In genomic region chr3:194952882-194953281, GRCh38 we compare ENCODE assay signal across 16 cellular contexts.
DNase-seq lines count a peak whose midpoint lies in the region; ATAC-seq, FAIRE-seq and TF ChIP-seq lines count a peak whose summit lies in the region.
"Had no signal": no experiment of that assay in that cellular context is flagged by ENCODE, and none has a peak within 500 bp of the region (broad histone marks: within the 10 kb centered on the region; RNA-seq: fewer than 3 reads in every experiment).

No MANE protein-coding gene starts in this region.

- CTCF ChIA-PET in activated CD4-positive, alpha-beta memory T cell treated with anti-CD3 and anti-CD28 coated beads, Interleukin-2, amount 10 ng/mL, durations not matched to agents 7 days and 5 days (lab: Charles Lee): interaction anchor here (1.3 kb wide), 1 partner anchor 270 kb away, joined by 3 read pairs; no protein-coding TSS in a partner anchor

- no peak for TF ChIP-seq CTCF in heart left ventricle (IDR thresholded peaks at IDR 0.05)

- no peak for TF ChIP-seq POLR2A in heart left ventricle (IDR thresholded peaks at IDR 0.05)

- peak overlapping the region in 9 of 12 donors; percentile 6 to 72 (median 60) for H3K27ac ChIP-seq in heart left ventricle
- no peak overlapping the region for H3K27ac ChIP-seq in small intestine (ENCODE audit: low read depth in 1 of 2, low read length in 1 of 2)
- H3K27ac ChIP-seq: A549, GM23248, WERI-Rb-1 had no signal

- no peak for FAIRE-seq in small intestine (lab: Jason Lieb, UNC)
- FAIRE-seq: A549 had no signal

- no peaks in the 10 kb centered on the region for H3K9me3 Mint-ChIP-seq in activated CD4-positive, alpha-beta memory T cell treated with anti-CD3 and anti-CD28 coated beads, Interleukin-2, amount 10 ng/mL, durations not matched to agents 7 days and 5 days

- POLR2A ChIA-PET in activated CD4-positive, alpha-beta memory T cell treated with anti-CD3 and anti-CD28 coated beads, Interleukin-2, amount 10 ng/mL, durations not matched to agents 7 days and 5 days (lab: Charles Lee): no interaction called here

- H3K4me3 ChIP-seq in heart left ventricle: no peak overlapping the region
- H3K4me3 ChIP-seq in small intestine (ENCODE audit: low read depth in 1 of 2, low read length in 2 of 2): no peak overlapping the region
- H3K4me3 ChIP-seq: A549, GM23248, smooth muscle cell had no signal

- intact Hi-C loops in heart left ventricle (cut with DNase I): loop anchor here in 5 of 10 donors (2.0 to 10.0 kb wide), 6 partner anchors 71 to 268 kb away; partner anchors contain the start of gene FAM43A (in 3 of the 5)

- peak in 3 of 4 donors; percentile 60 to 71 (median 61) for ATAC-seq in heart left ventricle

- H3K9me3 ChIP-seq in heart left ventricle (peaks cover 0 to 8% (median 0%) of the 10 kb centered on the region in 12 donors), small intestine (ENCODE audit: control insufficient read depth, low read depth) (no peaks in the 10 kb centered on the region)
- H3K9me3 ChIP-seq: A549 had no signal

- DNase-seq in NCI-H748 (lab: John Stamatoyannopoulos, UW; ENCODE audit: unreplicated experiment) (peak; percentile 11), NCI-H748 treated with DMSO at 0.1 percent for 48 hours (lab: John Stamatoyannopoulos, UW) (no peak), NCI-H774 (lab: John Stamatoyannopoulos, UW) (peak; percentile 54), heart left ventricle (peak in 2 of 5 donors; percentile 26 to 52), small intestine (peak; percentile 22), pons (ENCODE audit: low spot score) (no peak), 8988T (no peak)
- DNase-seq in activated CD4-positive, alpha-beta memory T cell treated with anti-CD3 and anti-CD28 coated beads, Interleukin-2, amount 10 ng/mL, durations not matched to agents 7 days and 5 days: no peak
- DNase-seq: GM23248, Karpas-422, mesenchymal stem cell, NCI-H2081 treated with DMSO at 0.1 percent for 48 hours, WERI-Rb-1 had no signal

- 15 to 36% (median 27%) methylated on average over 6 of the region's 6 CpGs for WGBS in heart left ventricle, 4 donors
- WGBS in small intestine, 3 donors: 40 to 48% (median 44%) methylated on average over 6 of the region's 6 CpGs

- no peaks in the 10 kb centered on the region for H3K27me3 ChIP-seq in heart left ventricle
- H3K27me3 ChIP-seq in small intestine (ENCODE audit: control insufficient read depth in 2 of 2, insufficient read depth in 2 of 2, low read length in 2 of 2): no peaks in the 10 kb centered on the region

- H3K4me1 ChIP-seq in heart left ventricle: peaks cover 0 to 33% (median 17%) of the 10 kb centered on the region in 12 donors
- H3K4me1 ChIP-seq in small intestine (ENCODE audit: control insufficient read depth in 2 of 2, insufficient read depth in 1 of 2, low read depth in 1 of 2, low read length in 1 of 2): peaks cover 0 to 3% of the 10 kb centered on the region in 2 donors
- H3K4me1 ChIP-seq: A549 had no signal

- H3K27ac Mint-ChIP-seq in activated CD4-positive, alpha-beta memory T cell treated with anti-CD3 and anti-CD28 coated beads, Interleukin-2, amount 10 ng/mL, durations not matched to agents 7 days and 5 days: no peak overlapping the region
- H3K27ac Mint-ChIP-seq: stimulated activated naive CD8-positive, alpha-beta T cell treated with anti-CD3 and anti-CD28 coated beads, Interleukin-15, Interleukin-2, amounts not matched to agents 100 ng/mL and 50 ng/mL, for 24 hours had no signal

- no peaks in the 10 kb centered on the region for H3K36me3 Mint-ChIP-seq in activated CD4-positive, alpha-beta memory T cell treated with anti-CD3 and anti-CD28 coated beads, Interleukin-2, amount 10 ng/mL, durations not matched to agents 7 days and 5 days (ENCODE audit: low read depth)

- no peaks in the 10 kb centered on the region for H3K27me3 Mint-ChIP-seq in activated CD4-positive, alpha-beta memory T cell treated with anti-CD3 and anti-CD28 coated beads, Interleukin-2, amount 10 ng/mL, durations not matched to agents 7 days and 5 days

- no peaks in the 10 kb centered on the region for H3K4me1 Mint-ChIP-seq in activated CD4-positive, alpha-beta memory T cell treated with anti-CD3 and anti-CD28 coated beads, Interleukin-2, amount 10 ng/mL, durations not matched to agents 7 days and 5 days

- H3K4me3 Mint-ChIP-seq in activated CD4-positive, alpha-beta memory T cell treated with anti-CD3 and anti-CD28 coated beads, Interleukin-2, amount 10 ng/mL, durations not matched to agents 7 days and 5 days: no peak overlapping the region
- H3K4me3 Mint-ChIP-seq: stimulated activated naive CD8-positive, alpha-beta T cell treated with anti-CD3 and anti-CD28 coated beads, Interleukin-15, Interleukin-2, amounts not matched to agents 100 ng/mL and 50 ng/mL, for 24 hours had no signal

- H3K36me3 ChIP-seq in heart left ventricle (no peaks in the 10 kb centered on the region), small intestine (ENCODE audit: control insufficient read depth in 2 of 2, insufficient read depth in 2 of 2, low read length in 2 of 2) (no peaks in the 10 kb centered on the region)
- H3K36me3 ChIP-seq: WERI-Rb-1 had no signal

Comparison
In these comparisons a context has a peak if more than half of its experiments do, and no peak if none do; other contexts are left out.
1. DNase-seq: peak in NCI-H748 (single experiment), NCI-H774 (single experiment) and small intestine (single experiment); none in NCI-H748 treated with DMSO at 0.1 percent for 48 hours (single experiment), activated CD4-positive, alpha-beta memory T cell treated with anti-CD3 and anti-CD28 coated beads, Interleukin-2, amount 10 ng/mL, durations not matched to agents 7 days and 5 days (single experiment), pons (single experiment) and 8988T (single experiment).
2. H3K27ac ChIP-seq: peak in heart left ventricle (9 of 12); none in small intestine (0 of 2).